ENCODE assay signal across 13 cellular contexts in the genomic region with DNA sequence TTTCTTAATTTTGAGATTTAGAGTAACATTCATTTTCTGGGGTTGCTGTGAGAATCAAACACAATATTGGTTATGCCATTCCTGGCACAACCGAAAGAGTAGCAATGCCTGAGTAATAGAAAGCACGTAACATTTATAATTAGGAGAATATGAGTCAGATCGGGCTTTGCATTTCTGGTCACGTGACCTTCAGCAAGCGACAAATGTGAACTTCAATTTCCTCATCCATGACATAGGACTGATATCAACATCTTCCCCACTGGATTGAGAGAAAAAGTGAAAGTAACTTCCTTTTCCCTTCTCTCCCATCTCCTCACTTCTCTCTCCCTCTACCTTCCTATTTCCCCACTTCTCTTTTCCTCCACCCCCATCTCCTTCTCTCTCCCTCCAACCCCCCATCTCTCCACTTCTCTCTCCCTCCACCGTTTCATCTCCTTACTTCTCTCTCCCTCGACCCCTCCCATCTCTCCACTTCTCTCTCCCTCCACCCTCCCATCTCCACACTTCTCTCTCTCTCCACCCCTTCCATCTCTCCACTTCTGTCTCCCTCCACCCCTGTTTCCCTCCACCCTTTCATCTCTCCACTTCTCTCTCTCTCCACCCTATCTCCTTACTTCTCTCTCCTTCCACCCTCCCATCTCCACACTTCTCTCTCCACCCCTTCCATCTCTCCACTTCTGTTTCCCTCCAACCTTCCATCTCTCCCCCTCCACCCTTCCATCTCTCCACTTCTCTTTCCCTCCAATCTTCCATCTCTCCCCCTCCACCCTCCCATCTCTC. TPM values are rescaled to one million over a fixed set of nuclear protein-coding genes. Genes with fewer than 3 reads are reported as not detected.
DNase-seq lines count a peak whose midpoint lies in the region; ATAC-seq and TF ChIP-seq lines count a peak whose summit lies in the region.
"Had no signal": no experiment of that assay in that cellular context is flagged by ENCODE, and none has a peak within 500 bp of the region (broad histone marks: within the 10 kb centered on the region; RNA-seq: fewer than 3 reads in every experiment).

No MANE protein-coding gene starts in this region.

- H3K27ac ChIP-seq in brain microvascular endothelial cell, result no peak overlapping the region
- H3K27ac ChIP-seq: BLaER1 treated with 17β-estradiol and CSF1 and Interleukin-3, amounts not matched to agents 10 nM and 100 nM; SJSA1 had no signal

- H3K4me3 Mint-ChIP-seq in activated CD4-positive, alpha-beta memory T cell treated with anti-CD3 and anti-CD28 coated beads for 36 hours, result peak overlapping the region; percentile 14
- H3K4me3 Mint-ChIP-seq in activated CD4-positive, alpha-beta memory T cell treated with anti-CD3 and anti-CD28 coated beads, Interleukin-2, amount 10 ng/mL, durations not matched to agents 7 days and 5 days, result no peak overlapping the region
- peak overlapping the region; percentile 49 for H3K4me3 Mint-ChIP-seq in stimulated activated effector memory CD8-positive, alpha-beta T cell treated with anti-CD3 and anti-CD28 coated beads, Interleukin-12 subunit alpha, Interleukin-12 subunit beta, amount 100 ng/mL, for 72 hours
- no peak overlapping the region for H3K4me3 Mint-ChIP-seq in activated T-helper 1 cell treated with anti-CD3 and anti-CD28 coated beads, Interleukin-12 subunit alpha, Interleukin-12 subunit beta, Interleukin-2, Interleukin-4 antibody, amounts not matched to agents 30 ng/mL and 10 ng/mL and 1 ng/mL, durations not matched to agents 14 hours and 24 hours and 36 hours
- no peak overlapping the region for H3K4me3 Mint-ChIP-seq in type B pancreatic cell

- peak; percentile 32 for DNase-seq in activated CD4-positive, alpha-beta memory T cell treated with anti-CD3 and anti-CD28 coated beads for 36 hours
- DNase-seq in activated CD4-positive, alpha-beta memory T cell treated with anti-CD3 and anti-CD28 coated beads, Interleukin-2, amount 10 ng/mL, durations not matched to agents 7 days and 5 days, result no peak
- peak; percentile 38 for DNase-seq in LoVo (ENCODE audit: low spot score)
- DNase-seq in brain microvascular endothelial cell, result peak; percentile 12
- no peak for DNase-seq in stimulated activated effector memory CD8-positive, alpha-beta T cell treated with anti-CD3 and anti-CD28 coated beads, Interleukin-12 subunit alpha, Interleukin-12 subunit beta, amount 100 ng/mL, for 72 hours (ENCODE audit: low spot score in 2 of 2)
- DNase-seq in activated T-helper 1 cell treated with anti-CD3 and anti-CD28 coated beads, Interleukin-12 subunit alpha, Interleukin-12 subunit beta, Interleukin-2, Interleukin-4 antibody, amounts not matched to agents 30 ng/mL and 10 ng/mL and 1 ng/mL, durations not matched to agents 14 hours and 24 hours and 36 hours (ENCODE audit: low spot score), result no peak
- no peak for DNase-seq in type B pancreatic cell (ENCODE audit: extremely low spot score, unreplicated experiment)
- no peak for DNase-seq in left lobe of liver (ENCODE audit: low spot score)
- DNase-seq: activated effector memory CD4-positive, alpha-beta T cell treated with Interleukin-2 at 50 U/mL for 16 hours; MM.1S; substantia nigra had no signal

- in situ Hi-C loops in brain microvascular endothelial cell (cut with HindIII; ENCODE audit: low pct_ligation_motif_present, low sequenced_read_pairs), result no loop called here

- TF ChIP-seq CTCF in brain microvascular endothelial cell (IDR thresholded peaks at IDR 0.05; ENCODE audit: low read depth, low read length, missing control alignments) (no peak), type B pancreatic cell (conservative IDR thresholded peaks at IDR 0.05) (no peak)

- POLR2A ChIA-PET in activated CD4-positive, alpha-beta memory T cell treated with anti-CD3 and anti-CD28 coated beads for 36 hours (lab: Charles Lee), result no interaction called here
- POLR2A ChIA-PET in activated CD4-positive, alpha-beta memory T cell treated with anti-CD3 and anti-CD28 coated beads, Interleukin-2, amount 10 ng/mL, durations not matched to agents 7 days and 5 days (lab: Charles Lee), result no interaction called here

- intact Hi-C loops in activated CD4-positive, alpha-beta memory T cell treated with anti-CD3 and anti-CD28 coated beads for 36 hours (cut with micrococcal nuclease), result loop anchor here (1.0 to 10.0 kb wide), 3 partner anchors 34 to 250 kb away; partner anchors contain the start of gene CAT
- intact Hi-C loops in activated T-helper 1 cell treated with anti-CD3 and anti-CD28 coated beads, Interleukin-12 subunit alpha, Interleukin-12 subunit beta, Interleukin-2, Interleukin-4 antibody, amounts not matched to agents 30 ng/mL and 10 ng/mL and 1 ng/mL, durations not matched to agents 14 hours and 24 hours and 36 hours (cut with micrococcal nuclease), result no loop called here

- no peaks in the 10 kb centered on the region for H3K36me3 Mint-ChIP-seq in activated CD4-positive, alpha-beta memory T cell treated with anti-CD3 and anti-CD28 coated beads for 36 hours
- H3K36me3 Mint-ChIP-seq in activated CD4-positive, alpha-beta memory T cell treated with anti-CD3 and anti-CD28 coated beads, Interleukin-2, amount 10 ng/mL, durations not matched to agents 7 days and 5 days (ENCODE audit: low read depth), result no peaks in the 10 kb centered on the region
- H3K36me3 Mint-ChIP-seq in stimulated activated effector memory CD8-positive, alpha-beta T cell treated with anti-CD3 and anti-CD28 coated beads, Interleukin-12 subunit alpha, Interleukin-12 subunit beta, amount 100 ng/mL, for 72 hours, result no peaks in the 10 kb centered on the region
- H3K36me3 Mint-ChIP-seq in activated T-helper 1 cell treated with anti-CD3 and anti-CD28 coated beads, Interleukin-12 subunit alpha, Interleukin-12 subunit beta, Interleukin-2, Interleukin-4 antibody, amounts not matched to agents 30 ng/mL and 10 ng/mL and 1 ng/mL, durations not matched to agents 14 hours and 24 hours and 36 hours (ENCODE audit: low read depth), result no peaks in the 10 kb centered on the region
- no peaks in the 10 kb centered on the region for H3K36me3 Mint-ChIP-seq in type B pancreatic cell

- H3K27me3 Mint-ChIP-seq in activated CD4-positive, alpha-beta memory T cell treated with anti-CD3 and anti-CD28 coated beads for 36 hours, result peaks cover 14% of the 10 kb centered on the region
- H3K27me3 Mint-ChIP-seq in activated CD4-positive, alpha-beta memory T cell treated with anti-CD3 and anti-CD28 coated beads, Interleukin-2, amount 10 ng/mL, durations not matched to agents 7 days and 5 days, result peaks cover 42% of the 10 kb centered on the region
- peaks cover 26% of the 10 kb centered on the region for H3K27me3 Mint-ChIP-seq in activated T-helper 1 cell treated with anti-CD3 and anti-CD28 coated beads, Interleukin-12 subunit alpha, Interleukin-12 subunit beta, Interleukin-2, Interleukin-4 antibody, amounts not matched to agents 30 ng/mL and 10 ng/mL and 1 ng/mL, durations not matched to agents 14 hours and 24 hours and 36 hours (ENCODE audit: insufficient read depth)
- peaks cover 7% of the 10 kb centered on the region for H3K27me3 Mint-ChIP-seq in type B pancreatic cell

- CTCF ChIA-PET in activated CD4-positive, alpha-beta memory T cell treated with anti-CD3 and anti-CD28 coated beads for 36 hours (lab: Charles Lee), result no interaction called here
- CTCF ChIA-PET in activated CD4-positive, alpha-beta memory T cell treated with anti-CD3 and anti-CD28 coated beads, Interleukin-2, amount 10 ng/mL, durations not matched to agents 7 days and 5 days (lab: Charles Lee), result interaction anchor here (0.8 kb wide), 1 partner anchor 63 kb away, joined by 3 read pairs; no protein-coding TSS in a partner anchor

- H3K36me3 ChIP-seq in brain microvascular endothelial cell (replicated peaks), result no peaks in the 10 kb centered on the region
- H3K36me3 ChIP-seq: BLaER1 treated with 17β-estradiol and CSF1 and Interleukin-3, amounts not matched to agents 10 nM and 100 nM; SJSA1 had no signal

- no peaks in the 10 kb centered on the region for H3K9me3 Mint-ChIP-seq in activated CD4-positive, alpha-beta memory T cell treated with anti-CD3 and anti-CD28 coated beads for 36 hours
- H3K9me3 Mint-ChIP-seq in activated CD4-positive, alpha-beta memory T cell treated with anti-CD3 and anti-CD28 coated beads, Interleukin-2, amount 10 ng/mL, durations not matched to agents 7 days and 5 days, result no peaks in the 10 kb centered on the region
- H3K9me3 Mint-ChIP-seq in stimulated activated effector memory CD8-positive, alpha-beta T cell treated with anti-CD3 and anti-CD28 coated beads, Interleukin-12 subunit alpha, Interleukin-12 subunit beta, amount 100 ng/mL, for 72 hours, result no peaks in the 10 kb centered on the region
- H3K9me3 Mint-ChIP-seq in activated T-helper 1 cell treated with anti-CD3 and anti-CD28 coated beads, Interleukin-12 subunit alpha, Interleukin-12 subunit beta, Interleukin-2, Interleukin-4 antibody, amounts not matched to agents 30 ng/mL and 10 ng/mL and 1 ng/mL, durations not matched to agents 14 hours and 24 hours and 36 hours, result no peaks in the 10 kb centered on the region
- peaks cover under 1% of the 10 kb centered on the region for H3K9me3 Mint-ChIP-seq in type B pancreatic cell

- peak; percentile 89 for ATAC-seq in stimulated activated effector memory CD8-positive, alpha-beta T cell treated with anti-CD3 and anti-CD28 coated beads, Interleukin-12 subunit alpha, Interleukin-12 subunit beta, amount 100 ng/mL, for 72 hours
- no peak for ATAC-seq in left lobe of liver

- no peaks in the 10 kb centered on the region for H3K27me3 ChIP-seq in brain microvascular endothelial cell (replicated peaks)
- H3K27me3 ChIP-seq: BLaER1 treated with 17β-estradiol and CSF1 and Interleukin-3, amounts not matched to agents 10 nM and 100 nM; SJSA1 had no signal

- H3K27ac Mint-ChIP-seq in activated CD4-positive, alpha-beta memory T cell treated with anti-CD3 and anti-CD28 coated beads for 36 hours, result no peak overlapping the region
- H3K27ac Mint-ChIP-seq in activated CD4-positive, alpha-beta memory T cell treated with anti-CD3 and anti-CD28 coated beads, Interleukin-2, amount 10 ng/mL, durations not matched to agents 7 days and 5 days, result no peak overlapping the region
- peak overlapping the region; percentile 66 for H3K27ac Mint-ChIP-seq in stimulated activated effector memory CD8-positive, alpha-beta T cell treated with anti-CD3 and anti-CD28 coated beads, Interleukin-12 subunit alpha, Interleukin-12 subunit beta, amount 100 ng/mL, for 72 hours
- no peak overlapping the region for H3K27ac Mint-ChIP-seq in activated T-helper 1 cell treated with anti-CD3 and anti-CD28 coated beads, Interleukin-12 subunit alpha, Interleukin-12 subunit beta, Interleukin-2, Interleukin-4 antibody, amounts not matched to agents 30 ng/mL and 10 ng/mL and 1 ng/mL, durations not matched to agents 14 hours and 24 hours and 36 hours
- no peak overlapping the region for H3K27ac Mint-ChIP-seq in type B pancreatic cell

- peaks cover 18% of the 10 kb centered on the region for H3K4me1 Mint-ChIP-seq in activated CD4-positive, alpha-beta memory T cell treated with anti-CD3 and anti-CD28 coated beads for 36 hours (ENCODE audit: low read depth)
- H3K4me1 Mint-ChIP-seq in activated CD4-positive, alpha-beta memory T cell treated with anti-CD3 and anti-CD28 coated beads, Interleukin-2, amount 10 ng/mL, durations not matched to agents 7 days and 5 days, result peaks cover 17% of the 10 kb centered on the region
- peaks cover 17% of the 10 kb centered on the region for H3K4me1 Mint-ChIP-seq in stimulated activated effector memory CD8-positive, alpha-beta T cell treated with anti-CD3 and anti-CD28 coated beads, Interleukin-12 subunit alpha, Interleukin-12 subunit beta, amount 100 ng/mL, for 72 hours
- H3K4me1 Mint-ChIP-seq in activated T-helper 1 cell treated with anti-CD3 and anti-CD28 coated beads, Interleukin-12 subunit alpha, Interleukin-12 subunit beta, Interleukin-2, Interleukin-4 antibody, amounts not matched to agents 30 ng/mL and 10 ng/mL and 1 ng/mL, durations not matched to agents 14 hours and 24 hours and 36 hours (ENCODE audit: low read depth), result no peaks in the 10 kb centered on the region
- peaks cover 4% of the 10 kb centered on the region for H3K4me1 Mint-ChIP-seq in type B pancreatic cell (ENCODE audit: unreplicated experiment)

- H3K4me3 ChIP-seq in brain microvascular endothelial cell (ENCODE audit: low read depth, low read length), result no peak overlapping the region
- H3K4me3 ChIP-seq: BLaER1 treated with 17β-estradiol and CSF1 and Interleukin-3, amounts not matched to agents 10 nM and 100 nM; SJSA1 had no signal

RNA-seq across cellular contexts. Expression of gene CAT, which starts 33.5 kb away (rescaled TPM):
- total RNA-seq in activated CD4-positive, alpha-beta memory T cell treated with anti-CD3 and anti-CD28 coated beads for 36 hours, result 10 to 100 TPM; 29.6 to 31.4 TPM
- total RNA-seq in activated CD4-positive, alpha-beta memory T cell treated with anti-CD3 and anti-CD28 coated beads, Interleukin-2, amount 10 ng/mL, durations not matched to agents 7 days and 5 days, result 10 to 100 TPM; 32.5 to 34.3 TPM
- total RNA-seq in activated T-helper 1 cell treated with anti-CD3 and anti-CD28 coated beads, Interleukin-12 subunit alpha, Interleukin-12 subunit beta, Interleukin-2, Interleukin-4 antibody, amounts not matched to agents 30 ng/mL and 10 ng/mL and 1 ng/mL, durations not matched to agents 14 hours and 24 hours and 36 hours, result 19.1 and 19.9 TPM in 2 replicates
- total RNA-seq in type B pancreatic cell (ENCODE audit: low replicate concordance), result 49.9 and 61.2 TPM in 2 replicates
- total RNA-seq in left lobe of liver, result 363 TPM

RNA-seq across cellular contexts. Expression of gene ABTB2, which starts 47.5 kb away (rescaled TPM):
- total RNA-seq in activated CD4-positive, alpha-beta memory T cell treated with anti-CD3 and anti-CD28 coated beads for 36 hours, result 1 to 10 TPM; 1.8 to 1.9 TPM
- 1 to 10 TPM; 2.3 to 2.7 TPM for total RNA-seq in activated CD4-positive, alpha-beta memory T cell treated with anti-CD3 and anti-CD28 coated beads, Interleukin-2, amount 10 ng/mL, durations not matched to agents 7 days and 5 days
- 14.1 and 14.5 TPM in 2 replicates for total RNA-seq in activated T-helper 1 cell treated with anti-CD3 and anti-CD28 coated beads, Interleukin-12 subunit alpha, Interleukin-12 subunit beta, Interleukin-2, Interleukin-4 antibody, amounts not matched to agents 30 ng/mL and 10 ng/mL and 1 ng/mL, durations not matched to agents 14 hours and 24 hours and 36 hours
- total RNA-seq in type B pancreatic cell (ENCODE audit: low replicate concordance) (9.0 and 13.5 TPM in 2 replicates), left lobe of liver (11.4 TPM)

Comparison
In these comparisons a context has a peak if more than half of its experiments do, and no peak if none do; other contexts are left out.
1. DNase-seq: peak in activated CD4-positive, alpha-beta memory T cell treated with anti-CD3 and anti-CD28 coated beads for 36 hours (single experiment), LoVo (single experiment) and brain microvascular endothelial cell (single experiment); none in activated CD4-positive, alpha-beta memory T cell treated with anti-CD3 and anti-CD28 coated beads, Interleukin-2, amount 10 ng/mL, durations not matched to agents 7 days and 5 days (single experiment), stimulated activated effector memory CD8-positive, alpha-beta T cell treated with anti-CD3 and anti-CD28 coated beads, Interleukin-12 subunit alpha, Interleukin-12 subunit beta, amount 100 ng/mL, for 72 hours (0 of 2), activated T-helper 1 cell treated with anti-CD3 and anti-CD28 coated beads, Interleukin-12 subunit alpha, Interleukin-12 subunit beta, Interleukin-2, Interleukin-4 antibody, amounts not matched to agents 30 ng/mL and 10 ng/mL and 1 ng/mL, durations not matched to agents 14 hours and 24 hours and 36 hours (single experiment), type B pancreatic cell (single experiment) and left lobe of liver (single experiment).
2. H3K4me3 Mint-ChIP-seq: peak in activated CD4-positive, alpha-beta memory T cell treated with anti-CD3 and anti-CD28 coated beads for 36 hours (single experiment) and stimulated activated effector memory CD8-positive, alpha-beta T cell treated with anti-CD3 and anti-CD28 coated beads, Interleukin-12 subunit alpha, Interleukin-12 subunit beta, amount 100 ng/mL, for 72 hours (single experiment); none in activated CD4-positive, alpha-beta memory T cell treated with anti-CD3 and anti-CD28 coated beads, Interleukin-2, amount 10 ng/mL, durations not matched to agents 7 days and 5 days (single experiment), activated T-helper 1 cell treated with anti-CD3 and anti-CD28 coated beads, Interleukin-12 subunit alpha, Interleukin-12 subunit beta, Interleukin-2, Interleukin-4 antibody, amounts not matched to agents 30 ng/mL and 10 ng/mL and 1 ng/mL, durations not matched to agents 14 hours and 24 hours and 36 hours (single experiment) and type B pancreatic cell (single experiment).